ENCODE assay signal across 17 cellular contexts in genomic region chr4:167903291-167903721, GRCh38.
A peak's percentile ranks its signal among the peaks of the same experiment; 100 is the strongest.
DNase-seq lines count a peak whose midpoint lies in the region; ATAC-seq, FAIRE-seq and TF ChIP-seq lines count a peak whose summit lies in the region.
"Had no signal": no experiment of that assay in that cellular context is flagged by ENCODE, and none has a peak within 500 bp of the region (broad histone marks: within the 10 kb centered on the region; RNA-seq: fewer than 3 reads in every experiment).

No MANE protein-coding gene starts in this region.

- no peaks in the 10 kb centered on the region for H3K27me3 Mint-ChIP-seq in T-cell
- H3K27me3 Mint-ChIP-seq: memory B cell, type B pancreatic cell had no signal

- FAIRE-seq in GM12892 (lab: Jason Lieb, UNC) = no peak
- FAIRE-seq: D721Med had no signal

- no peak for TF ChIP-seq POLR2A in GM12892 (IDR thresholded peaks at IDR 0.05; ENCODE audit: low read depth, low read length)

- peaks cover 0 to 4% (median 0%) of the 10 kb centered on the region in 3 donors for H3K9me3 Mint-ChIP-seq in T-cell
- H3K9me3 Mint-ChIP-seq: activated T-cell treated with anti-CD3 and anti-CD28 coated beads, Interleukin-2, amount 50 U/mL, for 4 hours had no signal

- H3K27ac Mint-ChIP-seq in T-cell = no peak overlapping the region
- H3K27ac Mint-ChIP-seq: memory B cell; T-helper 2 cell treated with Interferon-gamma antibody and Interleukin-4, amounts not matched to agents 5 μg/mL and 100 μg/mL, for 36 hours; type B pancreatic cell had no signal

- ATAC-seq in foreskin keratinocyte (peak; percentile 98), left lobe of liver (no peak), T-cell (replicated peaks in 1 of 4) (no peak)
- ATAC-seq: activated T-cell treated with anti-CD3 and anti-CD28 coated beads, Interleukin-2, amount 50 U/mL, for 4 hours had no signal

- H3K4me3 Mint-ChIP-seq in T-cell = no peak overlapping the region
- H3K4me3 Mint-ChIP-seq: activated T-cell treated with anti-CD3 and anti-CD28 coated beads, Interleukin-2, amount 50 U/mL, for 4 hours; memory B cell; T-helper 2 cell treated with Interferon-gamma antibody and Interleukin-4, amounts not matched to agents 5 μg/mL and 100 μg/mL, for 36 hours; type B pancreatic cell had no signal

- TF ChIP-seq CTCF in foreskin keratinocyte (conservative IDR thresholded peaks at IDR 0.05) = no peak

- H3K4me1 Mint-ChIP-seq in T-cell = no peaks in the 10 kb centered on the region

- no peaks in the 10 kb centered on the region for H3K36me3 Mint-ChIP-seq in T-cell
- H3K36me3 Mint-ChIP-seq: memory B cell, type B pancreatic cell had no signal

- peak overlapping the region; percentile 95 for H3K27ac ChIP-seq in foreskin keratinocyte
- H3K27ac ChIP-seq: adrenal gland had no signal

- CTCF ChIA-PET in T-cell (lab: Charles Lee) = no interaction called here

- peaks cover 17% of the 10 kb centered on the region for H3K4me1 ChIP-seq in foreskin keratinocyte
- H3K4me1 ChIP-seq: adrenal gland had no signal

- DNase-seq in A172 (ENCODE audit: low spot score) (peak; percentile 40), HT1080 (ENCODE audit: low read depth) (peak; percentile 76), astrocyte of the hippocampus (ENCODE audit: low read depth, low spot score) (peak; percentile 16), foreskin keratinocyte (peak; percentile 90 to 95), left lobe of liver (ENCODE audit: low spot score) (no peak), GM12892 (ENCODE audit: insufficient read length) (no peak), T-cell (no peak), GOT3 (lab: John Stamatoyannopoulos, UW) (no peak)
- DNase-seq: 8988T; activated CD4-positive, alpha-beta T cell treated with anti-CD3 and anti-CD28 coated beads for 4 hours; activated T-cell treated with anti-CD3 and anti-CD28 coated beads, Interleukin-2, amount 50 U/mL, for 4 hours; adrenal gland; effector CD4-positive, alpha-beta T cell had no signal

- POLR2A ChIA-PET in T-cell (lab: Charles Lee) = no interaction called here

- H3K27me3 ChIP-seq in foreskin keratinocyte = no peaks in the 10 kb centered on the region
- H3K27me3 ChIP-seq: adrenal gland had no signal

Comparison
In these comparisons a context has a peak if more than half of its experiments do, and no peak if none do; other contexts are left out.
1. DNase-seq: peak in A172 (single experiment), HT1080 (single experiment), astrocyte of the hippocampus (single experiment) and foreskin keratinocyte (2 of 2); none in left lobe of liver (single experiment), GM12892 (single experiment), T-cell (0 of 34) and GOT3 (single experiment).